19 cellular contexts compared by ENCODE assay signal in genomic region chr21:27426196-27426595, GRCh38.
DNase-seq lines count a peak whose midpoint lies in the region; ATAC-seq and TF ChIP-seq lines count a peak whose summit lies in the region.
"Had no signal": no experiment of that assay in that cellular context is flagged by ENCODE, and none has a peak within 500 bp of the region (broad histone marks: within the 10 kb centered on the region; RNA-seq: fewer than 3 reads in every experiment).

No MANE protein-coding gene starts in this region.

- H3K9me2 ChIP-seq in hepatocyte (replicated peaks; ENCODE audit: insufficient read depth), result no peaks in the 10 kb centered on the region

- H3K36me3 ChIP-seq in left ventricle myocardium inferior (no peaks in the 10 kb centered on the region), hepatocyte (replicated peaks; ENCODE audit: insufficient read depth, low read depth) (no peaks in the 10 kb centered on the region), smooth muscle cell (ENCODE audit: low read depth) (no peaks in the 10 kb centered on the region)

- peak overlapping the region; percentile 61 for H3K27ac ChIP-seq in left ventricle myocardium inferior (replicated peaks)
- no peak overlapping the region for H3K27ac ChIP-seq in right cardiac atrium (ENCODE audit: low read length)
- 0 out of 2 replicates have a peak overlapping the region, but pooled peaks have one; percentile 4 for H3K27ac ChIP-seq in VCaP
- H3K27ac ChIP-seq in hepatocyte, result peak overlapping the region; percentile 6
- H3K27ac ChIP-seq in smooth muscle cell (ENCODE audit: low read depth), result peak overlapping the region; percentile 97
- H3K27ac ChIP-seq: RWPE1 had no signal

- H3K4me1 ChIP-seq in left ventricle myocardium inferior, result peaks cover 59% of the 10 kb centered on the region
- peaks cover 4% of the 10 kb centered on the region for H3K4me1 ChIP-seq in right cardiac atrium (ENCODE audit: control insufficient read depth, insufficient read depth, low read length)
- H3K4me1 ChIP-seq in hepatocyte (ENCODE audit: insufficient read depth), result peaks cover 10% of the 10 kb centered on the region
- H3K4me1 ChIP-seq in smooth muscle cell (ENCODE audit: low read depth), result peaks cover 14% of the 10 kb centered on the region

- H2AFZ ChIP-seq in hepatocyte (no peak overlapping the region), smooth muscle cell (ENCODE audit: low read depth) (no peak overlapping the region)

- no peak overlapping the region for H3K4me3 ChIP-seq in left ventricle myocardium inferior
- H3K4me3 ChIP-seq in right cardiac atrium (ENCODE audit: low read length), result no peak overlapping the region
- no peak overlapping the region for H3K4me3 ChIP-seq in hepatocyte
- H3K4me3 ChIP-seq in smooth muscle cell, result no peak overlapping the region
- H3K4me3 ChIP-seq: K562 had no signal

- H3K9me3 ChIP-seq in left ventricle myocardium inferior (replicated peaks) (peaks cover 6% of the 10 kb centered on the region), right cardiac atrium (ENCODE audit: control insufficient read depth, low read length) (no peaks in the 10 kb centered on the region), hepatocyte (ENCODE audit: low read depth) (no peaks in the 10 kb centered on the region), smooth muscle cell (replicated peaks; ENCODE audit: low read depth) (no peaks in the 10 kb centered on the region)

- H3F3A ChIP-seq in smooth muscle cell (ENCODE audit: low read depth), result peaks cover 17% of the 10 kb centered on the region

- H3K4me2 ChIP-seq in hepatocyte (no peak overlapping the region), smooth muscle cell (no peak overlapping the region)

- WGBS in right cardiac atrium, result 25% methylated on average over 1 of the region's 1 CpG
- WGBS in hepatocyte (ENCODE audit: low lambda C conversion rate, missing lambda C conversion rate), result 74% methylated on average over 1 of the region's 1 CpG
- 89% methylated on average over 1 of the region's 1 CpG for WGBS in smooth muscle cell (ENCODE audit: low lambda C conversion rate)

- TF ChIP-seq CTCF in left ventricle myocardium inferior (IDR thresholded peaks at IDR 0.05; ENCODE audit: borderline replicate concordance) (no peak), VCaP (conservative IDR thresholded peaks at IDR 0.05) (no peak), hepatocyte (IDR thresholded peaks at IDR 0.05; ENCODE audit: poor library complexity) (no peak), smooth muscle cell (IDR thresholded peaks at IDR 0.05; ENCODE audit: borderline replicate concordance, insufficient read depth, poor library complexity, severe bottlenecking) (no peak)

- H3K79me2 ChIP-seq in hepatocyte (no peaks in the 10 kb centered on the region), smooth muscle cell (ENCODE audit: low read depth) (no peaks in the 10 kb centered on the region)

- intact Hi-C loops in left ventricle myocardium inferior (cut with micrococcal nuclease), result no loop called here
- intact Hi-C loops in right cardiac atrium (cut with DNase I), result no loop called here

- H3K27me3 ChIP-seq in left ventricle myocardium inferior (ENCODE audit: low read depth), result no peaks in the 10 kb centered on the region
- H3K27me3 ChIP-seq in right cardiac atrium (ENCODE audit: control insufficient read depth, insufficient read depth), result no peaks in the 10 kb centered on the region
- H3K27me3 ChIP-seq in hepatocyte, result no peaks in the 10 kb centered on the region
- H3K27me3 ChIP-seq in smooth muscle cell (ENCODE audit: low read depth), result no peaks in the 10 kb centered on the region

- H4K20me1 ChIP-seq in hepatocyte (ENCODE audit: insufficient read depth, poor library complexity, severe bottlenecking) (no peaks in the 10 kb centered on the region), smooth muscle cell (ENCODE audit: low read depth) (no peaks in the 10 kb centered on the region)

- H3K9ac ChIP-seq in smooth muscle cell (ENCODE audit: low read depth), result no peak overlapping the region

- DNase-seq in left ventricle myocardium inferior (no peak), right cardiac atrium (no peak), hepatocyte (ENCODE audit: low spot score) (no peak), smooth muscle cell (lab: John Stamatoyannopoulos, UW; ENCODE audit: unreplicated experiment) (no peak), 8988T (no peak), anterior cingulate cortex (lab: John Stamatoyannopoulos, UW) (no peak), ureter (ENCODE audit: low spot score) (no peak)
- DNase-seq: CD4-positive, CD25-positive, alpha-beta regulatory T cell; DMS79; GF-D8; GOT3; NCI-H1048; NCI-H146; NCI-H2107; NCI-H345; NCI-H526 treated with DMSO at 0.1 percent for 48 hours had no signal

- no peak for ATAC-seq in right cardiac atrium
- ATAC-seq: K562 had no signal
